9 cellular contexts compared by ENCODE assay signal in the genomic region with DNA sequence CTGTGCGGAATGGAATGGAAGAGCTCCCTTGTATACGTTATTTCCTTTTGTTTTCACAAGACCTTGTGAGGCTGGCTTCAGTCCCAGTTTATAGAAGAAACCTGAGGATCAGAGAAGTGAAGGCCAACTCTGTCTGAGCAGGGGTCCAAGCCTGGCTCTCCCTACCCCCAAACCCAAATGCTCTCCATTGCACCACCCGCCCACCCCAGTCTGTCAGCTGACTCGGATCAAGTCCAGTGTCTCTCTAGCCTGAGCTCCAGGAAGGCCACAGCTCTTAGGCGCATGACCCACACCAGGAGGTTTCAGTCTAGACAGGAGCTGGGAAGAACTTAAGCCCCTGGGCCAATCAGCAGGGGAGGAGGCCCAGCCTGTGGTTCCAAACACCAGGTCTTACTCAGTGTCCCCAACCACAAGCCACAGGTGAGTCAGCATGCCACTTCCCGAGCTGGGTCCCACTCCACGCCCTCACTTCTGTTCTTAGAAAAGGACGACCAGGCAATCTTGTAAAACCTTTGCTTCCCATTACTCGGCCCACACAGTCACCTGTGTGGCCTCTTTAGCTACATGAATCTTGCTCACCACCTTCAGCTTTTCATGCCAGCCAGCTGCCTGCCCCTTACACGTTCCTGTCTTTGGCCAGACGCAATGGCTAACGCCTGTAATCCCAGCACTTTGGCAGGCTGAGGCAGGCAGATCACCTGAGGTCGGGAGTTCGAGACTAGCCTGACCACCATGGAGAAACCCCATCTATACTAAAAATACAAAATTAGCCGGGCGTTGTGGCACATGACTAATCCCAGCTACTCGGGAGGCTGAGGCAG. TPM values are rescaled to one million over a fixed set of nuclear protein-coding genes. Genes with fewer than 3 reads are reported as not detected.
A peak's percentile ranks its signal among the peaks of the same experiment; 100 is the strongest.
DNase-seq lines count a peak whose midpoint lies in the region; ATAC-seq and TF ChIP-seq lines count a peak whose summit lies in the region.
"Had no signal": no experiment of that assay in that cellular context is flagged by ENCODE, and none has a peak within 500 bp of the region (broad histone marks: within the 10 kb centered on the region; RNA-seq: fewer than 3 reads in every experiment).

No MANE protein-coding gene starts in this region.

- H3K27ac ChIP-seq in PC-3 (ENCODE audit: low read length) (peak overlapping the region; percentile 67), heart left ventricle (peak overlapping the region in 8 of 12 donors; percentile 20 to 100 (median 56))

- ATAC-seq in HG02642 (IDR thresholded peaks at IDR 0.05; ENCODE audit: poor library complexity, unreplicated experiment), result peak; percentile 63
- ATAC-seq in PC-3, result peak; percentile 94
- peak in 1 of 4 donors; percentile 21 for ATAC-seq in heart left ventricle

- H3K4me3 ChIP-seq in PC-3 (ENCODE audit: low read length), result no peak overlapping the region
- no peak overlapping the region for H3K4me3 ChIP-seq in heart left ventricle

- POLR2A ChIA-PET in PC-3 (lab: Charles Lee; ENCODE audit: unreplicated experiment), result interaction anchor here (0.6 to 1.2 kb wide), 4 partner anchors 10 to 1041 kb away, joined by 3 to 12 read pairs (median 4); no protein-coding TSS in a partner anchor

- H3K36me3 ChIP-seq in PC-3 (ENCODE audit: low read depth, low read length), result no peaks in the 10 kb centered on the region
- peaks cover 0 to 34% (median 25%) of the 10 kb centered on the region in 9 donors for H3K36me3 ChIP-seq in heart left ventricle

- no peak overlapping the region for H3K9ac ChIP-seq in PC-3 (ENCODE audit: low read length)

- H3K79me2 ChIP-seq in PC-3 (ENCODE audit: low read length), result no peaks in the 10 kb centered on the region

- H3F3A ChIP-seq in PC-3 (ENCODE audit: low read length, unreplicated experiment), result no peaks in the 10 kb centered on the region

- H3K27me3 ChIP-seq in PC-3 (ENCODE audit: low read length), result no peaks in the 10 kb centered on the region
- no peaks in the 10 kb centered on the region for H3K27me3 ChIP-seq in heart left ventricle

- no peaks in the 10 kb centered on the region for H4K20me1 ChIP-seq in PC-3 (ENCODE audit: low read length)

- H3K4me1 ChIP-seq in PC-3 (ENCODE audit: insufficient read depth, low read length), result peaks cover 25% of the 10 kb centered on the region
- H3K4me1 ChIP-seq in heart left ventricle, result peaks cover 11 to 99% (median 55%) of the 10 kb centered on the region in 12 donors

- peak overlapping the region; percentile 66 for H3K4me2 ChIP-seq in PC-3 (ENCODE audit: low read length)

- no peak for TF ChIP-seq POLR2A in heart left ventricle (IDR thresholded peaks at IDR 0.05)

- WGBS in heart left ventricle, 4 donors, result 84 to 92% (median 88%) methylated on average over 16 to 17 of the region's 17 CpGs

- no peaks in the 10 kb centered on the region for H3K9me2 ChIP-seq in PC-3 (replicated peaks; ENCODE audit: low read length)

- no peak overlapping the region for H2AFZ ChIP-seq in PC-3 (ENCODE audit: low read length)

- CTCF ChIA-PET in PC-3 (lab: Charles Lee), result interaction anchor here (1.5 to 1.8 kb wide), 2 partner anchors 10 to 14 kb away, joined by 5 to 7 read pairs; no protein-coding TSS in a partner anchor

- no TSS peak for BruUV-seq in PC-3 (replicated peaks; lab: Mats Ljungman, UMichigan)

- intact Hi-C loops in PC-3 (cut with micrococcal nuclease), result loop anchor here (2.0 kb wide), 1 partner anchor 29 kb away; the partner anchor contains the start of gene TK2
- intact Hi-C loops in heart left ventricle (cut with DNase I), result no loop called here

- DNase-seq in GF-D8 (lab: John Stamatoyannopoulos, UW), result peak; percentile 90
- DNase-seq in PC-3, result peak; percentile 95
- DNase-seq in activated T-helper 1 cell treated with anti-CD3 and anti-CD28 coated beads, Interleukin-2, amount 50 U/mL, for 16 hours (ENCODE audit: low read depth in 1 of 2, low spot score in 1 of 2), result peak; percentile 78 to 83
- DNase-seq in heart left ventricle, result peak in 3 of 5 donors; percentile 52 to 78 (median 54)
- peak; percentile 81 to 95 for DNase-seq in stimulated activated CD4-positive, alpha-beta T cell treated with anti-CD3 and anti-CD28 coated beads, Interleukin-4, amount 100 ng/mL, for 4 hours
- DNase-seq in occipital lobe (lab: John Stamatoyannopoulos, UW), result no peak
- no peak for DNase-seq in NCI-H146 (lab: John Stamatoyannopoulos, UW)

- TF ChIP-seq CTCF in PC-3 (conservative IDR thresholded peaks at IDR 0.05; ENCODE audit: low read depth, low read length), result no peak
- TF ChIP-seq CTCF in heart left ventricle (IDR thresholded peaks at IDR 0.05), result no peak

- H3K9me3 ChIP-seq in PC-3 (ENCODE audit: low read length) (no peaks in the 10 kb centered on the region), heart left ventricle (no peaks in the 10 kb centered on the region)

RNA-seq across cellular contexts. Expression of gene TK2, which starts 27.8 kb away (rescaled TPM):
- total RNA-seq in PC-3 (2014; rRNA removed), result 8.3 and 14.1 TPM in 2 replicates
- total RNA-seq in heart left ventricle, result 10 to 100 TPM; 13.9 to 29.4 (median 17.4) TPM
- 10 to 100 TPM in 1 of 2 donors, 1 to 10 TPM in 1; 9.4 to 10.5 TPM for polyA plus RNA-seq in heart left ventricle
- 26.4 TPM for total RNA-seq in occipital lobe

RNA-seq across cellular contexts. Expression of gene CKLF, which starts 30.2 kb away (rescaled TPM):
- total RNA-seq in PC-3 (2014; rRNA removed), result 47.9 and 49.7 TPM in 2 replicates
- total RNA-seq in heart left ventricle, result 10 to 100 TPM in 2 of 9 donors, 1 to 10 TPM in 7; 4.1 to 28.9 (median 6.4) TPM
- 10 to 100 TPM in 1 of 2 donors, 1 to 10 TPM in 1; 4.9 to 18.8 TPM for polyA plus RNA-seq in heart left ventricle
- total RNA-seq in occipital lobe, result 37.0 TPM

RNA-seq across cellular contexts. Expression of gene CMTM1, which starts 44.1 kb away (rescaled TPM):
- total RNA-seq in PC-3 (2014; rRNA removed) (0.92 and 1.4 TPM in 2 replicates), heart left ventricle (1 to 10 TPM in 5 of 9 donors, under 1 TPM in 3, not detected in 1; 0.49 to 2.4 (median 1.1) TPM), occipital lobe (2.7 TPM)
- polyA plus RNA-seq in heart left ventricle, result under 1 TPM in 1 of 2 donors, not detected in 1; 0.40 TPM

RNA-seq across cellular contexts. Expression of gene CMTM2, which starts 57.1 kb away (rescaled TPM):
- not detected in 2 replicates for total RNA-seq in PC-3 (2014; rRNA removed)
- total RNA-seq in heart left ventricle, result under 1 TPM in 1 of 9 donors, not detected in 8; 0.52 TPM
- polyA plus RNA-seq in heart left ventricle, result not detected
- not detected for total RNA-seq in occipital lobe
- total RNA-seq: H1 had no signal
- polyA plus RNA-seq: H1 had no signal

Comparison
In these comparisons a context has a peak if more than half of its experiments do, and no peak if none do; other contexts are left out.
1. DNase-seq: peak in GF-D8 (single experiment), PC-3 (single experiment), activated T-helper 1 cell treated with anti-CD3 and anti-CD28 coated beads, Interleukin-2, amount 50 U/mL, for 16 hours (2 of 2), heart left ventricle (3 of 5) and stimulated activated CD4-positive, alpha-beta T cell treated with anti-CD3 and anti-CD28 coated beads, Interleukin-4, amount 100 ng/mL, for 4 hours (2 of 2); none in occipital lobe (single experiment) and NCI-H146 (single experiment).